Comparison of ENCODE assay signal across 16 cellular contexts in the genomic region with DNA sequence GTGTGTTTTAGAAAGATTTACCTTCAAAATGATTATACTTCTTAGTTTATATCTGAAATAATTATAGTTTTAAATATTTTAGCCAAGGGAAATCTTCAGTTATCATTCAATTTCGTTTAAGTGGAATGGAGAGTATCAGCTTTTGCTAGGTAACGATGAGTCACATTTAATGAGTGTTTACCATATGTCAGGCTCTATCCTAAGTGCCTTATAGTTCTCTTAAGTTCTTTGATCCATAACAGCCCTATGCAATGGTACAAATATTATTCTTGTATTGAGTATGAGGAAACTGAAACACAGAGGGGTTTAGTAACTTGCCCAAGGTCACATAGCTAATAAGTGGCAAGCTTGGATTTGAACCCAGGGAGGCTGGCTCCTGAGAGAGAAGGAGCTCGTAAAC. TPM values are rescaled to one million over a fixed set of nuclear protein-coding genes. Genes with fewer than 3 reads are reported as not detected.
A peak's percentile ranks its signal among the peaks of the same experiment; 100 is the strongest.
DNase-seq lines count a peak whose midpoint lies in the region; ATAC-seq and TF ChIP-seq lines count a peak whose summit lies in the region.
"Had no signal": no experiment of that assay in that cellular context is flagged by ENCODE, and none has a peak within 500 bp of the region (broad histone marks: within the 10 kb centered on the region; RNA-seq: fewer than 3 reads in every experiment).

No MANE protein-coding gene starts in this region.

- H3K27ac Mint-ChIP-seq in progenitor cell of endocrine pancreas, result no peak overlapping the region
- H3K27ac Mint-ChIP-seq: GM23338 had no signal

- no peaks in the 10 kb centered on the region for H3K36me3 Mint-ChIP-seq in progenitor cell of endocrine pancreas (ENCODE audit: insufficient read depth)

- peaks cover 14% of the 10 kb centered on the region for H3K4me1 Mint-ChIP-seq in progenitor cell of endocrine pancreas (ENCODE audit: low read depth)
- H3K4me1 Mint-ChIP-seq: GM23338 had no signal

- ATAC-seq in HG03442 (IDR thresholded peaks at IDR 0.05; ENCODE audit: unreplicated experiment) (no peak), GM19455 (IDR thresholded peaks at IDR 0.05; ENCODE audit: unreplicated experiment) (no peak)
- ATAC-seq: A549, GM23338, HCT116, Right ventricle myocardium inferior had no signal

- H3K4me3 Mint-ChIP-seq in progenitor cell of endocrine pancreas (ENCODE audit: low read depth), result no peak overlapping the region
- H3K4me3 Mint-ChIP-seq: GM23338 had no signal

- peak; percentile 22 for DNase-seq in NCI-H345 (lab: John Stamatoyannopoulos, UW)
- no peak for DNase-seq in NCI-H345 treated with DMSO at 0.1 percent for 48 hours (lab: John Stamatoyannopoulos, UW; ENCODE audit: unreplicated experiment)
- peak; percentile 28 for DNase-seq in NCI-H446 treated with DMSO at 0.1 percent for 48 hours (lab: John Stamatoyannopoulos, UW)
- peak; percentile 44 for DNase-seq in SW480 (ENCODE audit: low spot score)
- no peak for DNase-seq in progenitor cell of endocrine pancreas (ENCODE audit: low spot score, unreplicated experiment)
- DNase-seq: C1 segment of cervical spinal cord, DMS79, MV-4-11, NCI-H2081, NCI-H526 treated with DMSO at 0.1 percent for 48 hours had no signal

- TF ChIP-seq CTCF in progenitor cell of endocrine pancreas (IDR thresholded peaks at IDR 0.05; ENCODE audit: unreplicated experiment), result no peak

- H3K27me3 Mint-ChIP-seq in progenitor cell of endocrine pancreas, result peaks cover 11% of the 10 kb centered on the region

- no peaks in the 10 kb centered on the region for H3K9me3 Mint-ChIP-seq in progenitor cell of endocrine pancreas (ENCODE audit: low read depth)
- H3K9me3 Mint-ChIP-seq: GM23338 had no signal

RNA-seq across cellular contexts. Expression of a gene that starts 37.5 kb away (rescaled TPM):
- total RNA-seq in progenitor cell of endocrine pancreas, result 22.5 and 23.9 TPM in 2 replicates

Comparison
In these comparisons a context has a peak if more than half of its experiments do, and no peak if none do; other contexts are left out.
1. DNase-seq: peak in NCI-H345 (single experiment), NCI-H446 treated with DMSO at 0.1 percent for 48 hours (single experiment) and SW480 (single experiment); none in NCI-H345 treated with DMSO at 0.1 percent for 48 hours (single experiment) and progenitor cell of endocrine pancreas (single experiment).